ENCODE assay signal across 8 cellular contexts in genomic region chr17:38606646-38607611, GRCh38. TPM values are rescaled to one million over a fixed set of nuclear protein-coding genes. Genes with fewer than 3 reads are reported as not detected.
DNase-seq lines count a peak whose midpoint lies in the region; ATAC-seq, FAIRE-seq and TF ChIP-seq lines count a peak whose summit lies in the region.

No MANE protein-coding gene starts in this region.

- peak; percentile 76 to 88 (median 86) for ATAC-seq in right lobe of liver

- H3K27ac Mint-ChIP-seq in activated CD4-positive, alpha-beta T cell treated with anti-CD3 and anti-CD28 coated beads, Interleukin-2, amount 10 ng/mL, durations not matched to agents 24 days and 14 days: peak overlapping the region; percentile 20
- peak overlapping the region; percentile 26 for H3K27ac Mint-ChIP-seq in astrocyte (ENCODE audit: unreplicated experiment)

- H3K27me3 Mint-ChIP-seq in activated CD4-positive, alpha-beta T cell treated with anti-CD3 and anti-CD28 coated beads, Interleukin-2, amount 10 ng/mL, durations not matched to agents 24 days and 14 days: peaks cover 69% of the 10 kb centered on the region
- H3K27me3 Mint-ChIP-seq in astrocyte (ENCODE audit: low read depth, unreplicated experiment): peaks cover 55% of the 10 kb centered on the region

- H3K4me3 ChIP-seq in astrocyte (ENCODE audit: insufficient read depth, low read depth, low read length) (no peak overlapping the region), right lobe of liver (peak overlapping the region; percentile 66 to 70 (median 68)), tibial nerve (peak overlapping the region in 3 of 4 donors; percentile 47 to 61 (median 50))

- peak overlapping the region; percentile 80 for H3K4me2 ChIP-seq in astrocyte (ENCODE audit: low read length)

- TF ChIP-seq EP300 in tibial nerve (IDR thresholded peaks at IDR 0.05): no peak

- peak; percentile 59 for TF ChIP-seq POLR2A in right lobe of liver (IDR thresholded peaks at IDR 0.05)
- TF ChIP-seq POLR2A in tibial nerve (IDR thresholded peaks at IDR 0.05): no peak

- DNase-seq in activated CD4-positive, alpha-beta T cell treated with anti-CD3 and anti-CD28 coated beads, Interleukin-2, amount 10 ng/mL, durations not matched to agents 24 days and 14 days: no peak
- DNase-seq in activated CD4-positive, alpha-beta T cell treated with anti-CD3 and anti-CD28 coated beads for 4 hours: no peak
- no peak for DNase-seq in astrocyte (ENCODE audit: low read depth)
- DNase-seq in right lobe of liver: peak; percentile 67 to 95 (median 94)
- DNase-seq in tibial nerve (ENCODE audit: low spot score in 2 of 2): no peak
- no peak for DNase-seq in AG08396 (ENCODE audit: low spot score)
- DNase-seq in posterior vena cava (ENCODE audit: low spot score): no peak
- DNase-seq in GDM1 (lab: John Stamatoyannopoulos, UW): no peak

- 0% methylated on average over 9 of the region's 30 CpGs for WGBS in right lobe of liver (ENCODE audit: insufficient coverage, low coverage, low lambda C conversion rate, missing lambda C conversion rate)
- WGBS in tibial nerve, 2 donors: 13 to 15% methylated on average over 26 to 27 of the region's 30 CpGs

- no peaks in the 10 kb centered on the region for H3K4me1 ChIP-seq in astrocyte (ENCODE audit: insufficient read depth, low read length)
- peaks cover 0 to 20% (median 3%) of the 10 kb centered on the region in 4 donors for H3K4me1 ChIP-seq in right lobe of liver
- peaks cover 0 to 48% (median 9%) of the 10 kb centered on the region in 4 donors for H3K4me1 ChIP-seq in tibial nerve

- H3K36me3 ChIP-seq in astrocyte (ENCODE audit: insufficient read depth, low read length): no peaks in the 10 kb centered on the region
- no peaks in the 10 kb centered on the region for H3K36me3 ChIP-seq in right lobe of liver
- H3K36me3 ChIP-seq in tibial nerve: no peaks in the 10 kb centered on the region

- no peaks in the 10 kb centered on the region for H3K79me2 ChIP-seq in astrocyte (ENCODE audit: insufficient read depth, low read length)

- H2AFZ ChIP-seq in astrocyte (ENCODE audit: low read depth, low read length): no peak overlapping the region

- no peaks in the 10 kb centered on the region for H3K9me3 Mint-ChIP-seq in activated CD4-positive, alpha-beta T cell treated with anti-CD3 and anti-CD28 coated beads, Interleukin-2, amount 10 ng/mL, durations not matched to agents 24 days and 14 days
- peaks cover 1% of the 10 kb centered on the region for H3K9me3 Mint-ChIP-seq in astrocyte (ENCODE audit: unreplicated experiment)

- no peak for TF ChIP-seq CTCF in astrocyte (IDR thresholded peaks at IDR 0.05; ENCODE audit: insufficient read depth, low read depth, low read length)
- TF ChIP-seq CTCF in right lobe of liver (IDR thresholded peaks at IDR 0.05): peak in 1 of 4 donors; percentile 3
- no peak for TF ChIP-seq CTCF in tibial nerve (IDR thresholded peaks at IDR 0.05)

- peaks cover 5% of the 10 kb centered on the region for H3K9me3 ChIP-seq in astrocyte (ENCODE audit: insufficient read depth, low read depth, low read length)
- no peaks in the 10 kb centered on the region for H3K9me3 ChIP-seq in right lobe of liver
- peaks cover 0 to 5% (median 0%) of the 10 kb centered on the region in 4 donors for H3K9me3 ChIP-seq in tibial nerve

- peak overlapping the region; percentile 80 for H3K4me3 Mint-ChIP-seq in activated CD4-positive, alpha-beta T cell treated with anti-CD3 and anti-CD28 coated beads, Interleukin-2, amount 10 ng/mL, durations not matched to agents 24 days and 14 days
- no peak overlapping the region for H3K4me3 Mint-ChIP-seq in astrocyte (ENCODE audit: unreplicated experiment)

- no peak overlapping the region for H3K9ac ChIP-seq in astrocyte (ENCODE audit: low read length)

- H3K27ac ChIP-seq in astrocyte (ENCODE audit: low read depth, low read length): no peak overlapping the region
- peak overlapping the region in 2 of 3 donors; percentile 73 to 75 for H3K27ac ChIP-seq in right lobe of liver
- H3K27ac ChIP-seq in tibial nerve: no peak overlapping the region

- FAIRE-seq in astrocyte (lab: Jason Lieb, UNC): no peak

- intact Hi-C loops in activated CD4-positive, alpha-beta T cell treated with anti-CD3 and anti-CD28 coated beads, Interleukin-2, amount 10 ng/mL, durations not matched to agents 24 days and 14 days (cut with micrococcal nuclease): loop anchor here (2.0 kb wide), 1 partner anchor 48 kb away; no protein-coding TSS in a partner anchor
- intact Hi-C loops in right lobe of liver (cut with DNase I): no loop called here
- intact Hi-C loops in posterior vena cava (cut with DNase I): no loop called here

- H3K36me3 Mint-ChIP-seq in activated CD4-positive, alpha-beta T cell treated with anti-CD3 and anti-CD28 coated beads, Interleukin-2, amount 10 ng/mL, durations not matched to agents 24 days and 14 days (ENCODE audit: low read depth): no peaks in the 10 kb centered on the region
- no peaks in the 10 kb centered on the region for H3K36me3 Mint-ChIP-seq in astrocyte (ENCODE audit: low read depth, unreplicated experiment)

- H4K20me1 ChIP-seq in astrocyte (ENCODE audit: insufficient read depth, low read length): peaks cover 6% of the 10 kb centered on the region

- H3K4me1 Mint-ChIP-seq in activated CD4-positive, alpha-beta T cell treated with anti-CD3 and anti-CD28 coated beads, Interleukin-2, amount 10 ng/mL, durations not matched to agents 24 days and 14 days: peaks cover 7% of the 10 kb centered on the region
- H3K4me1 Mint-ChIP-seq in astrocyte (ENCODE audit: low read depth, unreplicated experiment): peaks cover 4% of the 10 kb centered on the region

- H3K27me3 ChIP-seq in astrocyte (ENCODE audit: insufficient read depth, low read length): peaks cover 47% of the 10 kb centered on the region
- no peaks in the 10 kb centered on the region for H3K27me3 ChIP-seq in right lobe of liver
- peaks cover 0 to 79% of the 10 kb centered on the region in 2 donors for H3K27me3 ChIP-seq in tibial nerve

RNA-seq across cellular contexts. Expression of gene SRCIN1, which starts 1.2 kb away (rescaled TPM):
- 0.21 and 0.26 TPM in 2 replicates for total RNA-seq in activated CD4-positive, alpha-beta T cell treated with anti-CD3 and anti-CD28 coated beads, Interleukin-2, amount 10 ng/mL, durations not matched to agents 24 days and 14 days
- total RNA-seq in astrocyte (0.75 and 1.5 TPM in 2 replicates), right lobe of liver (10 to 100 TPM in 4 of 6 experiments, 1 to 10 TPM in 2; 5.6 to 17.6 (median 11.5) TPM), tibial nerve (1 to 10 TPM in 2 of 4 donors, under 1 TPM in 2; 0.44 to 5.4 (median 1.5) TPM), posterior vena cava (1 to 10 TPM in 1 of 2 donors, under 1 TPM in 1; 0.93 to 1.2 TPM)

Comparison
In these comparisons a context has a peak if more than half of its experiments do, and no peak if none do; other contexts are left out.
1. DNase-seq: peak in right lobe of liver (3 of 3); none in activated CD4-positive, alpha-beta T cell treated with anti-CD3 and anti-CD28 coated beads, Interleukin-2, amount 10 ng/mL, durations not matched to agents 24 days and 14 days (single experiment), activated CD4-positive, alpha-beta T cell treated with anti-CD3 and anti-CD28 coated beads for 4 hours (0 of 2), astrocyte (single experiment), tibial nerve (0 of 2), AG08396 (single experiment), posterior vena cava (single experiment) and GDM1 (single experiment).
2. H3K27ac ChIP-seq: peak in right lobe of liver (2 of 3); none in astrocyte (single experiment) and tibial nerve (0 of 4).